8 cellular contexts compared by ENCODE assay signal in the genomic region with DNA sequence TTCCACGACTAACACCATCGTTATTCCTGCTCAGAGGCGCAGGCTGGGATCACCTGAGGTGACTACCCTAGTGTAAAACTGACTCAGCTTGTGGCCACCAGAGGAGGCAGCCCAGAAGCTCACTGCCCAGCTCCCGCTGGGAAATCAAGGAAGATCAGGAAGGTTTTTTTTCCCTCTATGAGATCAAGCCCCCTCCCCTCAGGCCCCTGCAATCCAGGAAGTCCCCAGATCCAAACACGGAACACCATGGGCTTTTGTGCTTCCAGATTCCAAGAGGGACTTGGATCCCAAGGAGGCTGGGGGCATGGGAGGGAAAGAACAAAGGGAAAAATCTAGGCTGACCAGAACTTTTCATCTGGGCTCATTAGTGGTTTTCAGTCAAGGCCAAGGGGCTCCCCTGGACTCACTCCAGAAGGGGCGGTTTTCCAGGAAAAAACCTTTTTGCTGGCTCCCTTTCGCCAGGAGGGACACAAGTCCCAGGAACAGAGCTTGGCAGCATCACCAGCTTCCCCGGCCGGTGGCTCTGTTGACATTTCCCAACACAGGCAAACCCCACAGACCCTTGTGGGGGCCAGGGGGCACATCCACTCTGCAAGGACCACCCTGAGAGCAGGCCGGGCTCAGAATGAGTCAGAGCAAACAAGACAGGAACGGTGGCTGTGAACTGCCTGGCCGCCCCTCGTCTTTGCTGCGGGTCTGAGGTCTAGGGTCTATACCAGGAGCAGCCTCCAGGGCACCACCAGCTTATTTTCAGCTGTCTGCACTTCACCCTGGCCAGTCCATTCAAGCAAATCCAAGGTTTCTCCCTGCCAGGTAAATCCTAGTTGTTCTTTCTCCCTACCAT. TPM values are rescaled to one million over a fixed set of nuclear protein-coding genes. Genes with fewer than 3 reads are reported as not detected.
DNase-seq lines count a peak whose midpoint lies in the region; ATAC-seq, FAIRE-seq and TF ChIP-seq lines count a peak whose summit lies in the region.

No MANE protein-coding gene starts in this region.

- H4K20me1 ChIP-seq in PC-3 (ENCODE audit: low read length) (peaks cover 81% of the 10 kb centered on the region), H1 (replicated peaks in 1 of 2; ENCODE audit: control insufficient read depth in 1 of 2, insufficient read depth in 2 of 2, low read length in 2 of 2) (peaks cover 6 to 31% of the 10 kb centered on the region in 2 experiments)

- no peak overlapping the region for H2BK20ac ChIP-seq in H1 (ENCODE audit: low read length)

- H3K56ac ChIP-seq in H1 (replicated peaks; ENCODE audit: insufficient read length, low read depth, low read length), result no peak overlapping the region

- peaks cover 5% of the 10 kb centered on the region for H3K36me3 Mint-ChIP-seq in neural crest cell (ENCODE audit: low read depth)
- H3K36me3 Mint-ChIP-seq in activated CD4-positive, alpha-beta T cell treated with anti-CD3 and anti-CD28 coated beads, Interleukin-2, amount 10 ng/mL, durations not matched to agents 7 days and 5 days (ENCODE audit: low read depth), result peaks cover 61% of the 10 kb centered on the region

- H2BK120ac ChIP-seq in H1 (replicated peaks; ENCODE audit: low read depth, low read length), result no peak overlapping the region

- no peaks in the 10 kb centered on the region for H3K27me3 Mint-ChIP-seq in neural crest cell (ENCODE audit: low read depth)
- H3K27me3 Mint-ChIP-seq in activated CD4-positive, alpha-beta T cell treated with anti-CD3 and anti-CD28 coated beads, Interleukin-2, amount 10 ng/mL, durations not matched to agents 7 days and 5 days, result no peaks in the 10 kb centered on the region

- CTCF ChIA-PET in AG04450 (lab: Charles Lee) (no interaction called here), PC-3 (lab: Charles Lee) (interaction anchor here (0.5 to 1.2 kb wide), 3 partner anchors 119 to 156 kb away, joined by 3 to 8 read pairs (median 4); no protein-coding TSS in a partner anchor), H1 (lab: Charles Lee; ENCODE audit: partially characterized antibody) (interaction anchor here (0.7 to 1.8 kb wide), 12 partner anchors 8 to 119 kb away, joined by 3 to 5 read pairs (median 4); no protein-coding TSS in a partner anchor)
- CTCF ChIA-PET in activated CD4-positive, alpha-beta T cell treated with anti-CD3 and anti-CD28 coated beads, Interleukin-2, amount 10 ng/mL, durations not matched to agents 7 days and 5 days (lab: Charles Lee), result interaction anchor here (3.4 to 4.5 kb wide), 2 partner anchors 11 to 13 kb away, joined by 16 to 19 read pairs; no protein-coding TSS in a partner anchor

- peak overlapping the region; percentile 62; the same call in 1 of the 2 replicates for H4K8ac ChIP-seq in H1 (ENCODE audit: extremely low read depth, insufficient read depth, low read length)

- H3K27me3 ChIP-seq in AG04450 (ENCODE audit: control insufficient read depth, insufficient read depth, low read length) (no peaks in the 10 kb centered on the region), PC-3 (ENCODE audit: low read length) (no peaks in the 10 kb centered on the region), H1 (replicated peaks in 1 of 4; ENCODE audit: control insufficient read depth in 3 of 4, extremely low read depth in 1 of 4, insufficient read depth in 3 of 4, low read length in 3 of 4) (no peaks in the 10 kb centered on the region)

- H2AK5ac ChIP-seq in H1 (ENCODE audit: low read depth, low read length), result no peak overlapping the region; the same call in 1 of the 2 replicates

- H3F3A ChIP-seq in PC-3 (ENCODE audit: low read length, unreplicated experiment), result no peaks in the 10 kb centered on the region

- H3K9ac ChIP-seq in PC-3 (ENCODE audit: low read length) (peak overlapping the region; percentile 34), H1 (replicated peaks in 1 of 4; ENCODE audit: extremely low read depth in 1 of 4, low read depth in 3 of 4, low read length in 3 of 4) (no peak overlapping the region)

- no peak overlapping the region; the same call in 1 of the 2 replicates for H3K18ac ChIP-seq in H1 (ENCODE audit: extremely low read depth, low read length)

- no peaks in the 10 kb centered on the region; the same call in 1 of the 2 replicates for H3K23me2 ChIP-seq in H1 (ENCODE audit: low read depth, low read length)

- H3K23ac ChIP-seq in H1 (ENCODE audit: insufficient read length), result no peak overlapping the region

- peak overlapping the region; percentile 27; the same call in 1 of the 2 replicates for H2BK12ac ChIP-seq in H1 (ENCODE audit: low read depth, low read length)

- H3K14ac ChIP-seq in H1 (ENCODE audit: insufficient read length), result no peak overlapping the region

- H3K4me1 Mint-ChIP-seq in neural crest cell, result peaks cover 50% of the 10 kb centered on the region
- peaks cover 86% of the 10 kb centered on the region for H3K4me1 Mint-ChIP-seq in activated CD4-positive, alpha-beta T cell treated with anti-CD3 and anti-CD28 coated beads, Interleukin-2, amount 10 ng/mL, durations not matched to agents 7 days and 5 days

- H3K36me3 ChIP-seq in PC-3 (ENCODE audit: low read depth, low read length), result peaks cover 29% of the 10 kb centered on the region; the same call in 1 of the 2 replicates
- peaks cover 0 to 12% (median 5%) of the 10 kb centered on the region in 4 experiments; a peak in 4 of 8 replicates for H3K36me3 ChIP-seq in H1 (ENCODE audit: control insufficient read depth in 2 of 4, insufficient read depth in 4 of 4, low read length in 3 of 4)

- peaks cover 22% of the 10 kb centered on the region for H3K79me1 ChIP-seq in H1 (ENCODE audit: low read depth, low read length)

- no peak overlapping the region for H4K5ac ChIP-seq in H1 (ENCODE audit: insufficient read length, low read depth, low read length)

- H3K9me3 ChIP-seq in AG04450 (ENCODE audit: control insufficient read depth, insufficient read depth, low read length), result peaks cover 5% of the 10 kb centered on the region; the same call in 1 of the 2 replicates
- H3K9me3 ChIP-seq in PC-3 (ENCODE audit: low read length), result no peaks in the 10 kb centered on the region
- H3K9me3 ChIP-seq in H1 (ENCODE audit: insufficient read depth in 2 of 2, low read depth in 1 of 2, low read length in 1 of 2), result no peaks in the 10 kb centered on the region

- H3K79me2 ChIP-seq in PC-3 (ENCODE audit: low read length) (peaks cover 95% of the 10 kb centered on the region), H1 (ENCODE audit: control insufficient read depth in 1 of 2, insufficient read depth in 2 of 2, low read length in 2 of 2) (peaks cover 17 to 90% of the 10 kb centered on the region in 2 experiments)

- no peak overlapping the region for H2BK15ac ChIP-seq in H1 (ENCODE audit: low read length)

- H3K27ac Mint-ChIP-seq in neural crest cell (ENCODE audit: unreplicated experiment), result peak overlapping the region; percentile 62
- no peak overlapping the region for H3K27ac Mint-ChIP-seq in activated CD4-positive, alpha-beta T cell treated with anti-CD3 and anti-CD28 coated beads, Interleukin-2, amount 10 ng/mL, durations not matched to agents 7 days and 5 days

- H3K4ac ChIP-seq in H1 (replicated peaks; ENCODE audit: insufficient read length, low read depth, low read length), result no peak overlapping the region

- 77% methylated on average over 14 of the region's 14 CpGs; no CpG with 5 or more reads in 1 of the 2 experiments for WGBS in H1 (ENCODE audit: extremely low coverage in 1 of 2, insufficient coverage in 1 of 2, insufficient read length in 1 of 2, insufficient replicate concordance in 2 of 2, low coverage in 1 of 2, low lambda C conversion rate in 2 of 2, missing lambda C conversion rate in 1 of 2), 2 experiments

- H3K27ac ChIP-seq in AG04450 (ENCODE audit: low read depth, low read length) (peak overlapping the region; percentile 98), PC-3 (ENCODE audit: low read length) (peak overlapping the region; percentile 77), H1 (ENCODE audit: low read depth, low read length) (no peak overlapping the region)

- no peak for FAIRE-seq in H1 (lab: Jason Lieb, UNC)

- TF ChIP-seq CTCF in AG04450 (IDR thresholded peaks at IDR 0.05; ENCODE audit: low read depth, low read length), result peak; percentile 26; the same call in 1 of the 2 replicates
- 0 out of 2 replicates have a peak, but pooled peaks have one; percentile 18 for TF ChIP-seq CTCF in PC-3 (conservative IDR thresholded peaks at IDR 0.05; ENCODE audit: low read depth, low read length)
- no peak for TF ChIP-seq CTCF in H1 (IDR thresholded peaks at IDR 0.05; ENCODE audit: control extremely low read depth in 1 of 3, insufficient read depth in 1 of 3, low read depth in 1 of 3, low read length in 3 of 3)
- peak; percentile 14 for TF ChIP-seq CTCF in neural crest cell (conservative IDR thresholded peaks at IDR 0.05)

- ATAC-seq in PC-3, result no peak
- no peak for ATAC-seq in GM19455 (IDR thresholded peaks at IDR 0.05; ENCODE audit: unreplicated experiment)
- no peak for ATAC-seq in HG02678 (IDR thresholded peaks at IDR 0.05; ENCODE audit: unreplicated experiment)

- peak overlapping the region; percentile 25 for H3K4me3 ChIP-seq in AG04450 (ENCODE audit: low read depth, low read length)
- no peak overlapping the region for H3K4me3 ChIP-seq in PC-3 (ENCODE audit: low read length)
- no peak overlapping the region for H3K4me3 ChIP-seq in H1 (ENCODE audit: extremely low read depth in 1 of 4, insufficient read depth in 2 of 4, low read depth in 3 of 4, low read length in 4 of 4)

- TF ChIP-seq EP300 in H1 (IDR thresholded peaks at IDR 0.05; ENCODE audit: borderline replicate concordance in 1 of 2, low read depth in 2 of 2, low read length in 2 of 2), result no peak

- no peaks in the 10 kb centered on the region for H3K9me3 Mint-ChIP-seq in neural crest cell
- no peaks in the 10 kb centered on the region for H3K9me3 Mint-ChIP-seq in activated CD4-positive, alpha-beta T cell treated with anti-CD3 and anti-CD28 coated beads, Interleukin-2, amount 10 ng/mL, durations not matched to agents 7 days and 5 days

- H3K4me3 Mint-ChIP-seq in neural crest cell, result no peak overlapping the region
- H3K4me3 Mint-ChIP-seq in activated CD4-positive, alpha-beta T cell treated with anti-CD3 and anti-CD28 coated beads, Interleukin-2, amount 10 ng/mL, durations not matched to agents 7 days and 5 days, result no peak overlapping the region

- H2BK5ac ChIP-seq in H1 (ENCODE audit: low read depth, low read length), result peak overlapping the region; percentile 83

- POLR2A ChIA-PET in AG04450 (lab: Yijun Ruan, JAX) (interaction anchor here (0.8 to 1.4 kb wide), 5 partner anchors 12 to 37 kb away, joined by 3 to 5 read pairs (median 3); a partner anchor contains a TSS), PC-3 (lab: Charles Lee; ENCODE audit: unreplicated experiment) (no interaction called here), H1 (lab: Charles Lee; ENCODE audit: partially characterized antibody) (interaction anchor here (0.9 to 2.8 kb wide), 7 partner anchors 9 to 37 kb away, joined by 3 to 13 read pairs (median 6); a partner anchor contains a TSS)
- POLR2A ChIA-PET in activated CD4-positive, alpha-beta T cell treated with anti-CD3 and anti-CD28 coated beads, Interleukin-2, amount 10 ng/mL, durations not matched to agents 7 days and 5 days (lab: Charles Lee), result no interaction called here

- BruUV-seq in PC-3 (replicated peaks; lab: Mats Ljungman, UMichigan), result no TSS peak

- peak in 1 of 2 experiments; percentile 18; a peak in 1 of 4 replicates for TF ChIP-seq RAD21 in H1 (IDR thresholded peaks at IDR 0.05 in 1 of 2, conservative IDR thresholded peaks at IDR 0.05 in 1 of 2; ENCODE audit: low read depth in 2 of 2, low read length in 2 of 2)

- H2AFZ ChIP-seq in PC-3 (ENCODE audit: low read length) (no peak overlapping the region), H1 (ENCODE audit: low read length) (no peak overlapping the region)

- DNase-seq in AG04450 (ENCODE audit: low read depth, low spot score) (no peak), PC-3 (peak; percentile 48), H1 (ENCODE audit: low read depth in 1 of 2, low spot score in 2 of 2) (no peak), neural crest cell (ENCODE audit: low read depth, low spot score) (no peak), NCI-H510A (lab: John Stamatoyannopoulos, UW) (no peak)
- no peak for DNase-seq in activated CD4-positive, alpha-beta T cell treated with anti-CD3 and anti-CD28 coated beads, Interleukin-2, amount 10 ng/mL, durations not matched to agents 7 days and 5 days

- intact Hi-C loops in PC-3 (cut with micrococcal nuclease), result no loop called here

- H3K9me2 ChIP-seq in PC-3 (replicated peaks; ENCODE audit: low read length), result no peaks in the 10 kb centered on the region

- no peak for TF ChIP-seq POLR2A in H1 (IDR thresholded peaks at IDR 0.05; ENCODE audit: control extremely low read depth in 1 of 2, low read depth in 2 of 2, low read length in 2 of 2)

- peak overlapping the region; percentile 28 for H3K4me2 ChIP-seq in PC-3 (ENCODE audit: low read length)
- H3K4me2 ChIP-seq in H1 (ENCODE audit: insufficient read depth in 1 of 2, low read depth in 2 of 2, low read length in 2 of 2), result no peak overlapping the region; a peak in 1 of 4 replicates

- no peak overlapping the region for H4K91ac ChIP-seq in H1 (replicated peaks; ENCODE audit: insufficient read length, low read length)

- H3K4me1 ChIP-seq in PC-3 (ENCODE audit: insufficient read depth, low read length) (peaks cover 42% of the 10 kb centered on the region), H1 (replicated peaks in 1 of 4; ENCODE audit: control insufficient read depth in 3 of 4, insufficient read depth in 4 of 4, low read length in 3 of 4) (peaks cover 5 to 25% (median 14%) of the 10 kb centered on the region in 4 experiments; a peak in 6 of 7 replicates)

RNA-seq across cellular contexts. Expression of a gene that starts 36.8 kb away (rescaled TPM):
- polyA plus RNA-seq in AG04450 (2011; rRNA removed) (338 and 432 TPM in 2 replicates), H1 (2011; rRNA removed) (24.9 and 37.2 TPM in 2 replicates)
- polyA minus RNA-seq in AG04450 (2011; rRNA and poly(A)+ RNA removed), result 1,487 and 1,729 TPM in 2 replicates
- total RNA-seq in PC-3 (2014; rRNA removed) (357 and 546 TPM in 2 replicates), neural crest cell (160 and 171 TPM in 2 replicates)
- 295 and 322 TPM in 2 replicates for total RNA-seq in H1 (2021; fragmentation: NEBNext Ultra II Directional; extraction: Animal tissue kit (Norgen Biotek cat#: 25700))
- 53.6 TPM for polyA plus RNA-seq in H1 (2011; cell fraction: cytosol; rRNA removed)
- 110 TPM for polyA plus RNA-seq in H1 (2011; cell fraction: nucleus; rRNA removed)
- 140 to 212 TPM (median 199 TPM) in 4 replicates for polyA plus RNA-seq in H1 (2012, experiment 1 of 2)
- 59.9 TPM for polyA plus RNA-seq in H1 (2012, experiment 2 of 2)
- 89.1 TPM for polyA plus RNA-seq in H1 (2013, experiment 1 of 2)
- polyA plus RNA-seq in H1 (2013, experiment 2 of 2), result 76.1 TPM
- polyA minus RNA-seq in H1 (2011; rRNA and poly(A)+ RNA removed), result 273 and 366 TPM in 2 replicates
- polyA minus RNA-seq in H1 (2011; cell fraction: cytosol; rRNA and poly(A)+ RNA removed), result 92.9 TPM
- polyA minus RNA-seq in H1 (2011; cell fraction: nucleus; rRNA and poly(A)+ RNA removed), result 95.2 TPM
- 1,000 to 10,000 TPM in 1 of 2 experiments, 100 to 1,000 TPM in 1; 881 to 1,009 TPM for total RNA-seq in activated CD4-positive, alpha-beta T cell treated with anti-CD3 and anti-CD28 coated beads, Interleukin-2, amount 10 ng/mL, durations not matched to agents 7 days and 5 days

Comparison
In these comparisons a context has a peak if more than half of its experiments do, and no peak if none do; other contexts are left out.
1. CTCF ChIP-seq: peak in AG04450 (single experiment), PC-3 (single experiment) and neural crest cell (single experiment); none in H1 (0 of 3).
2. POLR2A ChIA-PET loops: an anchor here in AG04450 (0.8 to 1.4 kb wide) and H1 (0.9 to 2.8 kb wide); none called in PC-3 and activated CD4-positive, alpha-beta T cell treated with anti-CD3 and anti-CD28 coated beads, Interleukin-2, amount 10 ng/mL, durations not matched to agents 7 days and 5 days.